ENCODE assay signal across 1 cellular context in the genomic region with DNA sequence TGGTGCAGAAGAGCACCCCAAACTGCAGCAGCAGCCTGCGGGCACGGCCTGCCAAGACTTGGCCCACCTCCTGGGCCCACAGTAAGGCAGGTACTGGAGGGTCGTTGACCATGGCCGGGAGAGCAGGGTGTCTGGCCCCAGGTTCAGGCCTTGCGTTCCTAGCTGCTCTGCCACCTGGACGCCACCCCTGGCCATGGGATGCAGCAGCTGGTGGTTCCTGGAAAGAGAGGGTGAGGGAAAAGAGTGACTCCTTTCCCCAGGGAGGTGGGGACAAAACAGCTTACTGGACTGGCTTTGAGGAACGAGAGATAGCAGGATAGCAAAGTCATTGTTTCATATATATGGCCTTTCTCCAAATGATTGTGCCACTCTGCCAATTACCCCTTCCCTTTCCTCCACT.
TF ChIP-seq lines count a peak whose summit lies in the region.

No MANE protein-coding gene starts in this region.

TF ChIP-seq in GM12878, 131 proteins besides CTCF, POLR2A, EP300 and RAD21:
- no peak for TF ChIP-seq BCL11A (IDR thresholded peaks at IDR 0.05; ENCODE audit: low read depth, low read length)
- no peak for TF ChIP-seq RCOR1 (conservative IDR thresholded peaks at IDR 0.05; ENCODE audit: low read depth, low read length)
- TF ChIP-seq, protein P1, sequence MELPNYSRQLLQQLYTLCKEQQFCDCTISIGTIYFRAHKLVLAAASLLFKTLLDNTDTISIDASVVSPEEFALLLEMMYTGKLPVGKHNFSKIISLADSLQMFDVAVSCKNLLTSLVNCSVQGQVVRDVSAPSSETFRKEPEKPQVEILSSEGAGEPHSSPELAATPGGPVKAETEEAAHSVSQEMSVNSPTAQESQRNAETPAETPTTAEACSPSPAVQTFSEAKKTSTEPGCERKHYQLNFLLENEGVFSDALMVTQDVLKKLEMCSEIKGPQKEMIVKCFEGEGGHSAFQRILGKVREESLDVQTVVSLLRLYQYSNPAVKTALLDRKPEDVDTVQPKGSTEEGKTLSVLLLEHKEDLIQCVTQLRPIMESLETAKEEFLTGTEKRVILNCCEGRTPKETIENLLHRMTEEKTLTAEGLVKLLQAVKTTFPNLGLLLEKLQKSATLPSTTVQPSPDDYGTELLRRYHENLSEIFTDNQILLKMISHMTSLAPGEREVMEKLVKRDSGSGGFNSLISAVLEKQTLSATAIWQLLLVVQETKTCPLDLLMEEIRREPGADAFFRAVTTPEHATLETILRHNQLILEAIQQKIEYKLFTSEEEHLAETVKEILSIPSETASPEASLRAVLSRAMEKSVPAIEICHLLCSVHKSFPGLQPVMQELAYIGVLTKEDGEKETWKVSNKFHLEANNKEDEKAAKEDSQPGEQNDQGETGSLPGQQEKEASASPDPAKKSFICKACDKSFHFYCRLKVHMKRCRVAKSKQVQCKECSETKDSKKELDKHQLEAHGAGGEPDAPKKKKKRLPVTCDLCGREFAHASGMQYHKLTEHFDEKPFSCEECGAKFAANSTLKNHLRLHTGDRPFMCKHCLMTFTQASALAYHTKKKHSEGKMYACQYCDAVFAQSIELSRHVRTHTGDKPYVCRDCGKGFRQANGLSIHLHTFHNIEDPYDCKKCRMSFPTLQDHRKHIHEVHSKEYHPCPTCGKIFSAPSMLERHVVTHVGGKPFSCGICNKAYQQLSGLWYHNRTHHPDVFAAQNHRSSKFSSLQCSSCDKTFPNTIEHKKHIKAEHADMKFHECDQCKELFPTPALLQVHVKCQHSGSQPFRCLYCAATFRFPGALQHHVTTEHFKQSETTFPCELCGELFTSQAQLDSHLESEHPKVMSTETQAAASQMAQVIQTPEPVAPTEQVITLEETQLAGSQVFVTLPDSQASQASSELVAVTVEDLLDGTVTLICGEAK (IDR thresholded peaks at IDR 0.05; ENCODE audit: borderline replicate concordance), result no peak
- TF ChIP-seq, protein P2, sequence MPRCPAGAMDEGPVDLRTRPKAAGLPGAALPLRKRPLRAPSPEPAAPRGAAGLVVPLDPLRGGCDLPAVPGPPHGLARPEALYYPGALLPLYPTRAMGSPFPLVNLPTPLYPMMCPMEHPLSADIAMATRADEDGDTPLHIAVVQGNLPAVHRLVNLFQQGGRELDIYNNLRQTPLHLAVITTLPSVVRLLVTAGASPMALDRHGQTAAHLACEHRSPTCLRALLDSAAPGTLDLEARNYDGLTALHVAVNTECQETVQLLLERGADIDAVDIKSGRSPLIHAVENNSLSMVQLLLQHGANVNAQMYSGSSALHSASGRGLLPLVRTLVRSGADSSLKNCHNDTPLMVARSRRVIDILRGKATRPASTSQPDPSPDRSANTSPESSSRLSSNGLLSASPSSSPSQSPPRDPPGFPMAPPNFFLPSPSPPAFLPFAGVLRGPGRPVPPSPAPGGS (IDR thresholded peaks at IDR 0.05; ENCODE audit: borderline replicate concordance, insufficient read depth, low read depth, low read length, poor library complexity, severe bottlenecking), result no peak
- no peak for TF ChIP-seq ZNF207 (IDR thresholded peaks at IDR 0.05; ENCODE audit: borderline replicate concordance)
- TF ChIP-seq, protein P3, sequence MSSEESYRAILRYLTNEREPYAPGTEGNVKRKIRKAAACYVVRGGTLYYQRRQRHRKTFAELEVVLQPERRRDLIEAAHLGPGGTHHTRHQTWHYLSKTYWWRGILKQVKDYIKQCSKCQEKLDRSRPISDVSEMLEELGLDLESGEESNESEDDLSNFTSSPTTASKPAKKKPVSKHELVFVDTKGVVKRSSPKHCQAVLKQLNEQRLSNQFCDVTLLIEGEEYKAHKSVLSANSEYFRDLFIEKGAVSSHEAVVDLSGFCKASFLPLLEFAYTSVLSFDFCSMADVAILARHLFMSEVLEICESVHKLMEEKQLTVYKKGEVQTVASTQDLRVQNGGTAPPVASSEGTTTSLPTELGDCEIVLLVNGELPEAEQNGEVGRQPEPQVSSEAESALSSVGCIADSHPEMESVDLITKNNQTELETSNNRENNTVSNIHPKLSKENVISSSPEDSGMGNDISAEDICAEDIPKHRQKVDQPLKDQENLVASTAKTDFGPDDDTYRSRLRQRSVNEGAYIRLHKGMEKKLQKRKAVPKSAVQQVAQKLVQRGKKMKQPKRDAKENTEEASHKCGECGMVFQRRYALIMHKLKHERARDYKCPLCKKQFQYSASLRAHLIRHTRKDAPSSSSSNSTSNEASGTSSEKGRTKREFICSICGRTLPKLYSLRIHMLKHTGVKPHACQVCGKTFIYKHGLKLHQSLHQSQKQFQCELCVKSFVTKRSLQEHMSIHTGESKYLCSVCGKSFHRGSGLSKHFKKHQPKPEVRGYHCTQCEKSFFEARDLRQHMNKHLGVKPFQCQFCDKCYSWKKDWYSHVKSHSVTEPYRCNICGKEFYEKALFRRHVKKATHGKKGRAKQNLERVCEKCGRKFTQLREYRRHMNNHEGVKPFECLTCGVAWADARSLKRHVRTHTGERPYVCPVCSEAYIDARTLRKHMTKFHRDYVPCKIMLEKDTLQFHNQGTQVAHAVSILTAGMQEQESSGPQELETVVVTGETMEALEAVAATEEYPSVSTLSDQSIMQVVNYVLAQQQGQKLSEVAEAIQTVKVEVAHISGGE (CRISPR knock-in tag; IDR thresholded peaks at IDR 0.05), result no peak
- TF ChIP-seq, protein P4, sequence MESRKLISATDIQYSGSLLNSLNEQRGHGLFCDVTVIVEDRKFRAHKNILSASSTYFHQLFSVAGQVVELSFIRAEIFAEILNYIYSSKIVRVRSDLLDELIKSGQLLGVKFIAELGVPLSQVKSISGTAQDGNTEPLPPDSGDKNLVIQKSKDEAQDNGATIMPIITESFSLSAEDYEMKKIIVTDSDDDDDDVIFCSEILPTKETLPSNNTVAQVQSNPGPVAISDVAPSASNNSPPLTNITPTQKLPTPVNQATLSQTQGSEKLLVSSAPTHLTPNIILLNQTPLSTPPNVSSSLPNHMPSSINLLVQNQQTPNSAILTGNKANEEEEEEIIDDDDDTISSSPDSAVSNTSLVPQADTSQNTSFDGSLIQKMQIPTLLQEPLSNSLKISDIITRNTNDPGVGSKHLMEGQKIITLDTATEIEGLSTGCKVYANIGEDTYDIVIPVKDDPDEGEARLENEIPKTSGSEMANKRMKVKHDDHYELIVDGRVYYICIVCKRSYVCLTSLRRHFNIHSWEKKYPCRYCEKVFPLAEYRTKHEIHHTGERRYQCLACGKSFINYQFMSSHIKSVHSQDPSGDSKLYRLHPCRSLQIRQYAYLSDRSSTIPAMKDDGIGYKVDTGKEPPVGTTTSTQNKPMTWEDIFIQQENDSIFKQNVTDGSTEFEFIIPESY (IDR thresholded peaks at IDR 0.05), result no peak
- TF ChIP-seq, protein P5, sequence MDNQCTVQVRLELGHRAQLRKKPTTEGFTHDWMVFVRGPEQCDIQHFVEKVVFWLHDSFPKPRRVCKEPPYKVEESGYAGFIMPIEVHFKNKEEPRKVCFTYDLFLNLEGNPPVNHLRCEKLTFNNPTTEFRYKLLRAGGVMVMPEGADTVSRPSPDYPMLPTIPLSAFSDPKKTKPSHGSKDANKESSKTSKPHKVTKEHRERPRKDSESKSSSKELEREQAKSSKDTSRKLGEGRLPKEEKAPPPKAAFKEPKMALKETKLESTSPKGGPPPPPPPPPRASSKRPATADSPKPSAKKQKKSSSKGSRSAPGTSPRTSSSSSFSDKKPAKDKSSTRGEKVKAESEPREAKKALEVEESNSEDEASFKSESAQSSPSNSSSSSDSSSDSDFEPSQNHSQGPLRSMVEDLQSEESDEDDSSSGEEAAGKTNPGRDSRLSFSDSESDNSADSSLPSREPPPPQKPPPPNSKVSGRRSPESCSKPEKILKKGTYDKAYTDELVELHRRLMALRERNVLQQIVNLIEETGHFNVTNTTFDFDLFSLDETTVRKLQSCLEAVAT (IDR thresholded peaks at IDR 0.05), result no peak
- TF ChIP-seq IRF4 (IDR thresholded peaks at IDR 0.05; ENCODE audit: low read depth, low read length), result no peak
- TF ChIP-seq, protein P6, sequence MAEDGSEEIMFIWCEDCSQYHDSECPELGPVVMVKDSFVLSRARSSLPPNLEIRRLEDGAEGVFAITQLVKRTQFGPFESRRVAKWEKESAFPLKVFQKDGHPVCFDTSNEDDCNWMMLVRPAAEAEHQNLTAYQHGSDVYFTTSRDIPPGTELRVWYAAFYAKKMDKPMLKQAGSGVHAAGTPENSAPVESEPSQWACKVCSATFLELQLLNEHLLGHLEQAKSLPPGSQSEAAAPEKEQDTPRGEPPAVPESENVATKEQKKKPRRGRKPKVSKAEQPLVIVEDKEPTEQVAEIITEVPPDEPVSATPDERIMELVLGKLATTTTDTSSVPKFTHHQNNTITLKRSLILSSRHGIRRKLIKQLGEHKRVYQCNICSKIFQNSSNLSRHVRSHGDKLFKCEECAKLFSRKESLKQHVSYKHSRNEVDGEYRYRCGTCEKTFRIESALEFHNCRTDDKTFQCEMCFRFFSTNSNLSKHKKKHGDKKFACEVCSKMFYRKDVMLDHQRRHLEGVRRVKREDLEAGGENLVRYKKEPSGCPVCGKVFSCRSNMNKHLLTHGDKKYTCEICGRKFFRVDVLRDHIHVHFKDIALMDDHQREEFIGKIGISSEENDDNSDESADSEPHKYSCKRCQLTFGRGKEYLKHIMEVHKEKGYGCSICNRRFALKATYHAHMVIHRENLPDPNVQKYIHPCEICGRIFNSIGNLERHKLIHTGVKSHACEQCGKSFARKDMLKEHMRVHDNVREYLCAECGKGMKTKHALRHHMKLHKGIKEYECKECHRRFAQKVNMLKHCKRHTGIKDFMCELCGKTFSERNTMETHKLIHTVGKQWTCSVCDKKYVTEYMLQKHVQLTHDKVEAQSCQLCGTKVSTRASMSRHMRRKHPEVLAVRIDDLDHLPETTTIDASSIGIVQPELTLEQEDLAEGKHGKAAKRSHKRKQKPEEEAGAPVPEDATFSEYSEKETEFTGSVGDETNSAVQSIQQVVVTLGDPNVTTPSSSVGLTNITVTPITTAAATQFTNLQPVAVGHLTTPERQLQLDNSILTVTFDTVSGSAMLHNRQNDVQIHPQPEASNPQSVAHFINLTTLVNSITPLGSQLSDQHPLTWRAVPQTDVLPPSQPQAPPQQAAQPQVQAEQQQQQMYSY (CRISPR knock-in tag; IDR thresholded peaks at IDR 0.05), result no peak
- no peak for TF ChIP-seq KDM1A (IDR thresholded peaks at IDR 0.05; ENCODE audit: borderline replicate concordance)
- TF ChIP-seq MTA2 (IDR thresholded peaks at IDR 0.05; ENCODE audit: low read depth), result no peak
- no peak for TF ChIP-seq CHD4 (IDR thresholded peaks at IDR 0.05)
- no peak for TF ChIP-seq ESRRA (IDR thresholded peaks at IDR 0.05; ENCODE audit: low read length)
